In genomic region chr4:109207060-109207459, GRCh38 we compare ENCODE assay signal across 13 cellular contexts.
A peak's percentile ranks its signal among the peaks of the same experiment; 100 is the strongest.
DNase-seq lines count a peak whose midpoint lies in the region; ATAC-seq, FAIRE-seq and TF ChIP-seq lines count a peak whose summit lies in the region.
"Had no signal": no experiment of that assay in that cellular context is flagged by ENCODE, and none has a peak within 500 bp of the region (broad histone marks: within the 10 kb centered on the region; RNA-seq: fewer than 3 reads in every experiment).

No MANE protein-coding gene starts in this region.

- H3K4me3 Mint-ChIP-seq in H9: no peak overlapping the region
- H3K4me3 Mint-ChIP-seq: naive B cell had no signal

- H3K9me3 ChIP-seq in GM12878 (replicated peaks; ENCODE audit: control insufficient read depth, insufficient read depth, low read length) (no peaks in the 10 kb centered on the region), H9 (ENCODE audit: control insufficient read depth, low read depth, low read length) (no peaks in the 10 kb centered on the region)
- H3K9me3 ChIP-seq: Peyer's patch had no signal

- H3K27me3 ChIP-seq in GM12878 (replicated peaks in 1 of 2; ENCODE audit: control insufficient read depth in 2 of 2, insufficient read depth in 2 of 2, low read length in 1 of 2) (no peaks in the 10 kb centered on the region), H9 (ENCODE audit: insufficient read depth, low read length) (no peaks in the 10 kb centered on the region)
- H3K27me3 ChIP-seq: Peyer's patch had no signal

- H3K4me2 ChIP-seq in GM12878 (ENCODE audit: control insufficient read depth, insufficient read depth) (no peak overlapping the region), H9 (ENCODE audit: insufficient read depth, insufficient read length, low read length) (no peak overlapping the region)

- H2BK15ac ChIP-seq in H9 (ENCODE audit: low read depth, low read length): no peak overlapping the region

- H3K9me3 Mint-ChIP-seq in H9: no peaks in the 10 kb centered on the region

- H2AK5ac ChIP-seq in H9 (ENCODE audit: insufficient read length, low read length): no peak overlapping the region

- WGBS in GM12878 (ENCODE audit: insufficient coverage, insufficient replicate concordance, low lambda C conversion rate, missing lambda C conversion rate): 64% methylated on average over 1 of the region's 1 CpG
- WGBS in H9 (ENCODE audit: extremely low coverage, insufficient read length, low lambda C conversion rate): no CpG with 5 or more reads among the region's 1 CpG

- no peak overlapping the region for H4K8ac ChIP-seq in H9 (replicated peaks; ENCODE audit: insufficient read length, low read depth, low read length)

- peak; percentile 60 for ATAC-seq in GM12878
- no peak for ATAC-seq in GM21360 (IDR thresholded peaks at IDR 0.05; ENCODE audit: unreplicated experiment)
- ATAC-seq: activated CD4-positive, CD25-positive, alpha-beta regulatory T cell treated with anti-CD3 and anti-CD28 coated beads, Interleukin-2, amount 50 U/mL, for 24 hours had no signal

- SMC1A ChIA-PET in GM12878 (lab: Charles Lee; ENCODE audit: uncharacterized antibody, unreplicated experiment): interaction anchor here (0.9 to 1.5 kb wide), 5 partner anchors 15 to 89 kb away, joined by 3 to 4 read pairs (median 3); no protein-coding TSS in a partner anchor

- H4K20me1 ChIP-seq in GM12878 (ENCODE audit: control insufficient read depth, insufficient read depth) (no peaks in the 10 kb centered on the region), H9 (ENCODE audit: control insufficient read depth, insufficient read depth, insufficient read length) (no peaks in the 10 kb centered on the region)

- H3K14ac ChIP-seq in H9 (ENCODE audit: insufficient read depth, low read length): no peak overlapping the region

- H3K4ac ChIP-seq in H9 (ENCODE audit: low read depth, low read length): no peak overlapping the region

- POLR2A ChIA-PET in GM12878 (lab: Charles Lee): interaction anchor here (0.6 kb wide), 1 partner anchor 398 kb away, joined by 3 read pairs; no protein-coding TSS in a partner anchor

- in situ Hi-C loops in GM12878 (cut with MboI): no loop called here

- no peak for TF ChIP-seq RAD21 in GM12878 (IDR thresholded peaks at IDR 0.05; ENCODE audit: insufficient read depth, low read depth, low read length)

- no peaks in the 10 kb centered on the region for H3K36me3 Mint-ChIP-seq in H9 (ENCODE audit: insufficient read depth in 1 of 3, low read depth in 3 of 3)
- H3K36me3 Mint-ChIP-seq: naive B cell had no signal

- H2BK12ac ChIP-seq in H9 (ENCODE audit: insufficient read length, low read depth, low read length): no peak overlapping the region

- FAIRE-seq in GM12878 (lab: Jason Lieb, UNC): no peak

- no peak overlapping the region for H3K56ac ChIP-seq in H9 (ENCODE audit: insufficient read length, low read depth, low read length)

- no peak overlapping the region for H2AFZ ChIP-seq in GM12878 (ENCODE audit: control insufficient read depth, low read depth, low read length)
- no peak overlapping the region for H2AFZ ChIP-seq in H9 (ENCODE audit: low read length)

- no TSS peak for BruUV-seq in GM12878 (replicated peaks; lab: Mats Ljungman, UMichigan)

- no peaks in the 10 kb centered on the region for H3K79me1 ChIP-seq in H9 (ENCODE audit: insufficient read depth, low read depth, low read length, poor library complexity, severe bottlenecking)

- no peak overlapping the region for H4K5ac ChIP-seq in H9 (ENCODE audit: insufficient read length, low read depth, low read length)

- RAD21 ChIA-PET in GM12878 (lab: Charles Lee; ENCODE audit: unreplicated experiment): interaction anchor here (1.7 kb wide), 1 partner anchor 86 kb away, joined by 6 read pairs; no protein-coding TSS in a partner anchor

- H2BK5ac ChIP-seq in H9 (ENCODE audit: insufficient read length, low read length): no peak overlapping the region

- no peak overlapping the region for H2BK120ac ChIP-seq in H9 (ENCODE audit: low read depth, low read length, poor library complexity, severe bottlenecking)

- H3K27ac ChIP-seq in GM12878 (ENCODE audit: control insufficient read depth, insufficient read depth) (no peak overlapping the region), H9 (ENCODE audit: insufficient read length, low read depth, low read length) (no peak overlapping the region)
- H3K27ac ChIP-seq: Peyer's patch had no signal

- H3K79me2 ChIP-seq in GM12878 (ENCODE audit: control insufficient read depth, insufficient read depth, low read length): no peaks in the 10 kb centered on the region
- no peaks in the 10 kb centered on the region for H3K79me2 ChIP-seq in H9 (ENCODE audit: insufficient read depth, low read length)

- no peak overlapping the region for H2BK20ac ChIP-seq in H9 (ENCODE audit: low read depth, low read length, poor library complexity, severe bottlenecking)

- intact Hi-C loops in GM12878 (cut with micrococcal nuclease; ENCODE audit: unreplicated experiment): no loop called here

- H3K18ac ChIP-seq in H9 (ENCODE audit: insufficient read length, low read depth, low read length): no peak overlapping the region

- no peak overlapping the region for H4K91ac ChIP-seq in H9 (ENCODE audit: insufficient read length, low read depth, low read length)

- peaks cover 9 to 17% of the 10 kb centered on the region in 2 experiments for H3K4me1 Mint-ChIP-seq in H9
- H3K4me1 Mint-ChIP-seq: naive B cell had no signal

- H3K23ac ChIP-seq in H9 (ENCODE audit: insufficient read length, low read depth, low read length): no peak overlapping the region

- no peaks in the 10 kb centered on the region for H3K23me2 ChIP-seq in H9 (ENCODE audit: insufficient read length, low read depth, low read length, poor library complexity, severe bottlenecking)

- no peak for TF ChIP-seq CTCF in GM12878 (IDR thresholded peaks at IDR 0.05 in 2 of 3, conservative IDR thresholded peaks at IDR 0.05 in 1 of 3; ENCODE audit: control insufficient read depth in 2 of 3, extremely low read depth in 1 of 3, insufficient read depth in 1 of 3, low read depth in 3 of 3, low read length in 3 of 3)
- TF ChIP-seq CTCF in H9 (conservative IDR thresholded peaks at IDR 0.05): no peak

- TF ChIP-seq EP300 in GM12878 (IDR thresholded peaks at IDR 0.05; ENCODE audit: borderline replicate concordance in 1 of 2, control insufficient read depth in 1 of 2, low read depth in 2 of 2, low read length in 2 of 2): no peak

- no peak overlapping the region for H3K27ac Mint-ChIP-seq in H9
- H3K27ac Mint-ChIP-seq: naive B cell had no signal

- CTCF ChIA-PET in GM12878 (lab: Yijun Ruan, JAX): interaction anchor here (0.8 to 1.6 kb wide), 5 partner anchors 59 to 88 kb away, joined by 3 to 6 read pairs (median 3); no protein-coding TSS in a partner anchor

- H3K9ac ChIP-seq in GM12878 (ENCODE audit: control insufficient read depth, insufficient read depth, low read length): no peak overlapping the region
- H3K9ac ChIP-seq in H9 (ENCODE audit: extremely low read depth, insufficient read length, low read length): no peak overlapping the region

- no peaks in the 10 kb centered on the region for H3K27me3 Mint-ChIP-seq in H9 (ENCODE audit: low read depth)

- no peak for TF ChIP-seq POLR2A in GM12878 (IDR thresholded peaks at IDR 0.05; ENCODE audit: low read depth, low read length)

- DNase-seq in ELR (ENCODE audit: low read depth): peak; percentile 11
- peak; percentile 29 for DNase-seq in NCI-H1417 treated with DMSO at 0.1 percent for 48 hours (lab: John Stamatoyannopoulos, UW)
- DNase-seq in GM12878 (ENCODE audit: low read depth, low spot score): no peak
- peak; percentile 81 for DNase-seq in myocyte (ENCODE audit: low read depth)
- DNase-seq in SHP77 treated with DMSO at 0.1 percent for 48 hours (lab: John Stamatoyannopoulos, UW): no peak
- DNase-seq in H9: no peak
- DNase-seq in activated naive CD4-positive, alpha-beta T cell (lab: John Stamatoyannopoulos, UW): no peak
- DNase-seq: activated gamma-delta T cell; naive B cell; Peyer's patch; stimulated activated naive CD4-positive, alpha-beta T cell had no signal

- no peaks in the 10 kb centered on the region for H3K4me1 ChIP-seq in GM12878 (ENCODE audit: control insufficient read depth, insufficient read depth, low read length)
- no peaks in the 10 kb centered on the region; the same call in 1 of the 2 replicates for H3K4me1 ChIP-seq in H9 (ENCODE audit: insufficient read depth, low read length)
- H3K4me1 ChIP-seq: Peyer's patch had no signal

- H3T11ph ChIP-seq in H9 (ENCODE audit: low read length): no peak overlapping the region

- no peak overlapping the region for H3K4me3 ChIP-seq in GM12878
- H3K4me3 ChIP-seq: Peyer's patch had no signal

- no peaks in the 10 kb centered on the region for H3K36me3 ChIP-seq in GM12878 (ENCODE audit: control insufficient read depth in 2 of 2, insufficient read depth in 2 of 2, low read length in 1 of 2)
- H3K36me3 ChIP-seq: Peyer's patch had no signal

TF ChIP-seq in GM12878, 131 proteins besides CTCF, POLR2A, EP300 and RAD21:
- no peak for TF ChIP-seq RBBP5 (conservative IDR thresholded peaks at IDR 0.05)

Comparison
In these comparisons a context has a peak if more than half of its experiments do, and no peak if none do; other contexts are left out.
1. DNase-seq: peak in ELR (single experiment), NCI-H1417 treated with DMSO at 0.1 percent for 48 hours (single experiment) and myocyte (single experiment); none in GM12878 (single experiment), SHP77 treated with DMSO at 0.1 percent for 48 hours (single experiment), H9 (single experiment) and activated naive CD4-positive, alpha-beta T cell (0 of 4).